ENCODE assay signal across 19 cellular contexts in the genomic region with DNA sequence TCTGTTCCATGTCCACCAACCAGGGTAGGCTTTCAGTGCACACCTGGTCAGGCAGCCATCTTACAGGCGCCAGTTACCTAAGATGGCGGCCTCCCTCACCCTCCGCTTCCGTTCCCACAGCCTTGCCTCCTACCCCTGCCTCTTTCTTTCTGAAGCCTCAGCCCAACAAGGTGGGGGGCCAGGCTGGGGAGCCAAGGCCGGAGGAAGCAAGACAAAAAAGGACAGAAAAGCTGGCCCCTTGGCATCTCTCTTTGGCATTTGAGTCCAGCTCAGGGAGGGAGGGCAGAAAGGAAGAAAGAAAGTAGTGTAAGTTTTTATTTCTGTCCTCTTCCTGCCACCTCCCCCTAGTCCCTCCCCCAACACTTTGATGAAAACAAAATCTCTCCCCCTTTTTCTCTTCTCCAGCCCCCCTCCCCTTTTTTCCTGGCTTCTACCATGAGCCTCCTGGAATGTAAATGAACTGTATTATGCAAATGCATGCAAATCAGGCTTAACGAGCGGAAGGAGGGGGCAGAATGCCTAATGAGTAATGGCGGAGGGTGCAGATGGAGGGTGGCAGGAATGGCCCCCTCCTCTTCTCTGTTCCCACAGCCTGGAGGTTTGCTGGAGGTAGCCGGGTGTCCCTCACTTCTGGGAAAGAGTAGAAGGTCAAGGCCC. TPM values are rescaled to one million over a fixed set of nuclear protein-coding genes. Genes with fewer than 3 reads are reported as not detected.
DNase-seq lines count a peak whose midpoint lies in the region; ATAC-seq and TF ChIP-seq lines count a peak whose summit lies in the region.
"Had no signal": no experiment of that assay in that cellular context is flagged by ENCODE, and none has a peak within 500 bp of the region (broad histone marks: within the 10 kb centered on the region; RNA-seq: fewer than 3 reads in every experiment).

No MANE protein-coding gene starts in this region.

- peaks cover 98% of the 10 kb centered on the region for H3K27me3 ChIP-seq in KMS-11 (ENCODE audit: insufficient read depth, low read depth)
- H3K27me3 ChIP-seq: BE2C, SJCRH30 had no signal

- no peak overlapping the region for H3K4me2 ChIP-seq in KMS-11

- H3K27me3 Mint-ChIP-seq in brain = peaks cover 13% of the 10 kb centered on the region

- H3K4me3 Mint-ChIP-seq in brain = peak overlapping the region; percentile 39 to 96 (median 83)
- no peak overlapping the region for H3K4me3 Mint-ChIP-seq in stimulated activated effector memory CD8-positive, alpha-beta T cell treated with anti-CD3 and anti-CD28 coated beads, Interleukin-12 subunit alpha, Interleukin-12 subunit beta, amount 100 ng/mL, for 72 hours
- H3K4me3 Mint-ChIP-seq: CD8-positive, alpha-beta memory T cell; H9 had no signal

- no peak overlapping the region for H3K27ac ChIP-seq in KMS-11
- H3K27ac ChIP-seq: RWPE1, SJCRH30 had no signal

- TF ChIP-seq CTCF in KMS-11 (conservative IDR thresholded peaks at IDR 0.05; ENCODE audit: low read depth, low read length) = no peak
- no peak for TF ChIP-seq CTCF in brain (conservative IDR thresholded peaks at IDR 0.05)
- no peak for TF ChIP-seq CTCF in GM20000 (IDR thresholded peaks at IDR 0.05; ENCODE audit: extremely low read depth, missing control alignments)

- no peaks in the 10 kb centered on the region for H3K4me1 ChIP-seq in KMS-11 (ENCODE audit: low read depth, poor library complexity, severe bottlenecking)
- H3K4me1 ChIP-seq: BE2C, SJCRH30 had no signal

- H3K36me3 ChIP-seq in KMS-11 (ENCODE audit: insufficient read depth) = no peaks in the 10 kb centered on the region
- H3K36me3 ChIP-seq: BE2C, MG63, SJCRH30 had no signal

- H3K9ac ChIP-seq in KMS-11 = no peak overlapping the region

- H3K27ac Mint-ChIP-seq in brain = peak overlapping the region; percentile 22 to 99 (median 97)
- H3K27ac Mint-ChIP-seq in stimulated activated effector memory CD8-positive, alpha-beta T cell treated with anti-CD3 and anti-CD28 coated beads, Interleukin-12 subunit alpha, Interleukin-12 subunit beta, amount 100 ng/mL, for 72 hours = peak overlapping the region; percentile 49
- H3K27ac Mint-ChIP-seq: CD8-positive, alpha-beta memory T cell; H9 had no signal

- H3K9me3 Mint-ChIP-seq in brain = peaks cover 0 to 9% (median 4%) of the 10 kb centered on the region in 5 experiments
- H3K9me3 Mint-ChIP-seq in stimulated activated effector memory CD8-positive, alpha-beta T cell treated with anti-CD3 and anti-CD28 coated beads, Interleukin-12 subunit alpha, Interleukin-12 subunit beta, amount 100 ng/mL, for 72 hours = no peaks in the 10 kb centered on the region
- H3K9me3 Mint-ChIP-seq: CD8-positive, alpha-beta memory T cell; H9 had no signal

- H4K20me1 ChIP-seq in KMS-11 (ENCODE audit: insufficient read depth) = no peaks in the 10 kb centered on the region

- no peaks in the 10 kb centered on the region for H3K79me2 ChIP-seq in KMS-11 (ENCODE audit: insufficient read depth, low read depth)

- H2AFZ ChIP-seq in KMS-11 (ENCODE audit: low read depth) = peak overlapping the region; percentile 2; the same call in 1 of the 2 replicates

- DNase-seq in hypothalamus (lab: John Stamatoyannopoulos, UW) (peak in 34 of 51 donors; percentile 38 to 92 (median 74)), NCI-H1436 treated with DMSO at 0.1 percent for 48 hours (lab: John Stamatoyannopoulos, UW) (no peak), GM20000 (ENCODE audit: low spot score) (no peak), AG08395 (ENCODE audit: low spot score) (no peak)
- DNase-seq in stimulated activated effector memory CD8-positive, alpha-beta T cell treated with anti-CD3 and anti-CD28 coated beads, Interleukin-12 subunit alpha, Interleukin-12 subunit beta, amount 100 ng/mL, for 72 hours (ENCODE audit: low spot score in 2 of 2) = no peak
- DNase-seq in NK-92 treated with Interleukin-12 subunit alpha and Interleukin-12 subunit beta, amount 100 ng/mL, for 24 hours (lab: John Stamatoyannopoulos, UW) = no peak
- DNase-seq: BE2C; CD8-positive, alpha-beta memory T cell; H9; KG1; MG63; NCI-H1417 treated with DMSO at 0.1 percent for 48 hours; NCI-H2081; NCI-H524 treated with DMSO at 0.1 percent for 48 hours; OCI-M1; SJCRH30 had no signal

- peaks cover 99% of the 10 kb centered on the region for H3K4me1 Mint-ChIP-seq in brain
- peaks cover 9% of the 10 kb centered on the region for H3K4me1 Mint-ChIP-seq in stimulated activated effector memory CD8-positive, alpha-beta T cell treated with anti-CD3 and anti-CD28 coated beads, Interleukin-12 subunit alpha, Interleukin-12 subunit beta, amount 100 ng/mL, for 72 hours
- H3K4me1 Mint-ChIP-seq: CD8-positive, alpha-beta memory T cell had no signal

- peaks cover 65% of the 10 kb centered on the region for H3K36me3 Mint-ChIP-seq in brain
- H3K36me3 Mint-ChIP-seq in stimulated activated effector memory CD8-positive, alpha-beta T cell treated with anti-CD3 and anti-CD28 coated beads, Interleukin-12 subunit alpha, Interleukin-12 subunit beta, amount 100 ng/mL, for 72 hours = no peaks in the 10 kb centered on the region

- H3K4me3 ChIP-seq in KMS-11 (IDR thresholded peaks at IDR 0.05; ENCODE audit: insufficient read depth, low read depth, low read length) = no peak overlapping the region
- H3K4me3 ChIP-seq: MG63, SJCRH30 had no signal

- ATAC-seq in stimulated activated effector memory CD8-positive, alpha-beta T cell treated with anti-CD3 and anti-CD28 coated beads, Interleukin-12 subunit alpha, Interleukin-12 subunit beta, amount 100 ng/mL, for 72 hours = no peak

RNA-seq across cellular contexts. Expression of a gene that starts 43.8 kb away (rescaled TPM):
- polyA plus RNA-seq in brain (ENCODE audit: insufficient read depth, low read depth, low replicate concordance) = not detected
- polyA plus RNA-seq: CD8-positive, alpha-beta memory T cell had no signal

Comparison
In these comparisons a context has a peak if more than half of its experiments do, and no peak if none do; other contexts are left out.
1. DNase-seq: peak in hypothalamus (34 of 51); none in stimulated activated effector memory CD8-positive, alpha-beta T cell treated with anti-CD3 and anti-CD28 coated beads, Interleukin-12 subunit alpha, Interleukin-12 subunit beta, amount 100 ng/mL, for 72 hours (0 of 2), NCI-H1436 treated with DMSO at 0.1 percent for 48 hours (single experiment), GM20000 (single experiment), NK-92 treated with Interleukin-12 subunit alpha and Interleukin-12 subunit beta, amount 100 ng/mL, for 24 hours (single experiment) and AG08395 (single experiment).